Comparison of ENCODE assay signal across 12 cellular contexts in genomic region chr7:45178241-45179225, GRCh38. TPM values are rescaled to one million over a fixed set of nuclear protein-coding genes. Genes with fewer than 3 reads are reported as not detected.
A peak's percentile ranks its signal among the peaks of the same experiment; 100 is the strongest.
DNase-seq lines count a peak whose midpoint lies in the region; ATAC-seq and TF ChIP-seq lines count a peak whose summit lies in the region.
"Had no signal": no experiment of that assay in that cellular context is flagged by ENCODE, and none has a peak within 500 bp of the region (broad histone marks: within the 10 kb centered on the region; RNA-seq: fewer than 3 reads in every experiment).

No MANE protein-coding gene starts in this region.

- ATAC-seq in GM21360 (IDR thresholded peaks at IDR 0.05; ENCODE audit: unreplicated experiment) (no peak), HG02623 (IDR thresholded peaks at IDR 0.05; ENCODE audit: unreplicated experiment) (no peak)
- ATAC-seq in natural killer cell treated with Interleukin-12 subunit alpha and Interleukin-12 subunit beta and Interleukin-15 and Interleukin-18, amount 100 ng/mL, for 72 hours = no peak

- no peaks in the 10 kb centered on the region for H3K4me1 Mint-ChIP-seq in natural killer cell treated with Interleukin-12 subunit alpha and Interleukin-12 subunit beta and Interleukin-15 and Interleukin-18, amount 100 ng/mL, for 72 hours (ENCODE audit: low read depth in 2 of 2)
- H3K4me1 Mint-ChIP-seq: nephron had no signal

- H3K36me3 Mint-ChIP-seq in natural killer cell treated with Interleukin-12 subunit alpha and Interleukin-12 subunit beta and Interleukin-15 and Interleukin-18, amount 100 ng/mL, for 72 hours = no peaks in the 10 kb centered on the region

- no peak for TF ChIP-seq CTCF in coronary artery (IDR thresholded peaks at IDR 0.05)

- no peak overlapping the region for H3K4me3 ChIP-seq in coronary artery

- no peak overlapping the region for H3K4me3 Mint-ChIP-seq in natural killer cell treated with Interleukin-12 subunit alpha and Interleukin-12 subunit beta and Interleukin-15 and Interleukin-18, amount 100 ng/mL, for 72 hours
- H3K4me3 Mint-ChIP-seq: nephron had no signal

- no peaks in the 10 kb centered on the region for H3K9me3 Mint-ChIP-seq in natural killer cell treated with Interleukin-12 subunit alpha and Interleukin-12 subunit beta and Interleukin-15 and Interleukin-18, amount 100 ng/mL, for 72 hours
- H3K9me3 Mint-ChIP-seq: activated T-helper 2 cell treated with anti-CD3 and anti-CD28 coated beads, Interferon-gamma antibody, Interleukin-2, Interleukin-4, amounts not matched to agents 10 μg/mL and 5 μg/mL and 100 μg/mL, durations not matched to agents 14 hours and 24 hours and 36 hours; nephron had no signal

- peak; percentile 30 for DNase-seq in stimulated activated CD4-positive, alpha-beta T cell treated with anti-CD3 and anti-CD28 coated beads, Interleukin-15, amount 100 ng/mL, for 24 hours
- DNase-seq in stimulated activated CD4-positive, alpha-beta T cell treated with anti-CD3 and anti-CD28 coated beads, Interleukin-2, amount 100 ng/mL, for 48 hours = no peak
- DNase-seq in NAMALWA (ENCODE audit: low spot score) (peak; percentile 50), coronary artery (ENCODE audit: low spot score) (peak; percentile 67), NCI-H748 treated with DMSO at 0.1 percent for 48 hours (lab: John Stamatoyannopoulos, UW) (no peak)
- no peak for DNase-seq in natural killer cell treated with Interleukin-12 subunit alpha and Interleukin-12 subunit beta and Interleukin-15 and Interleukin-18, amount 100 ng/mL, for 72 hours (ENCODE audit: low spot score)
- DNase-seq: NCI-H187 treated with DMSO at 0.1 percent for 48 hours had no signal

- no peak overlapping the region for H3K27ac Mint-ChIP-seq in natural killer cell treated with Interleukin-12 subunit alpha and Interleukin-12 subunit beta and Interleukin-15 and Interleukin-18, amount 100 ng/mL, for 72 hours
- H3K27ac Mint-ChIP-seq: activated T-helper 2 cell treated with anti-CD3 and anti-CD28 coated beads, Interferon-gamma antibody, Interleukin-2, Interleukin-4, amounts not matched to agents 10 μg/mL and 5 μg/mL and 100 μg/mL, durations not matched to agents 14 hours and 24 hours and 36 hours; nephron had no signal

- no peak overlapping the region for H3K27ac ChIP-seq in coronary artery

- H3K27me3 Mint-ChIP-seq in natural killer cell treated with Interleukin-12 subunit alpha and Interleukin-12 subunit beta and Interleukin-15 and Interleukin-18, amount 100 ng/mL, for 72 hours = peaks cover 7 to 10% of the 10 kb centered on the region in 2 donors

RNA-seq across cellular contexts. Expression of gene RAMP3, which starts 20.9 kb away (rescaled TPM):
- total RNA-seq in natural killer cell treated with Interleukin-12 subunit alpha and Interleukin-12 subunit beta and Interleukin-15 and Interleukin-18, amount 100 ng/mL, for 72 hours = not detected
- total RNA-seq: T-helper 2 cell treated with Interferon-gamma antibody and Interleukin-4, amounts not matched to agents 100 ng/mL and 5 ng/mL, for 36 hours had no signal

Comparison
In these comparisons a context has a peak if more than half of its experiments do, and no peak if none do; other contexts are left out.
1. DNase-seq: peak in stimulated activated CD4-positive, alpha-beta T cell treated with anti-CD3 and anti-CD28 coated beads, Interleukin-15, amount 100 ng/mL, for 24 hours (single experiment), NAMALWA (single experiment) and coronary artery (single experiment); none in stimulated activated CD4-positive, alpha-beta T cell treated with anti-CD3 and anti-CD28 coated beads, Interleukin-2, amount 100 ng/mL, for 48 hours (0 of 2), NCI-H748 treated with DMSO at 0.1 percent for 48 hours (single experiment) and natural killer cell treated with Interleukin-12 subunit alpha and Interleukin-12 subunit beta and Interleukin-15 and Interleukin-18, amount 100 ng/mL, for 72 hours (single experiment).